8 cellular contexts compared by ENCODE assay signal in the genomic region with DNA sequence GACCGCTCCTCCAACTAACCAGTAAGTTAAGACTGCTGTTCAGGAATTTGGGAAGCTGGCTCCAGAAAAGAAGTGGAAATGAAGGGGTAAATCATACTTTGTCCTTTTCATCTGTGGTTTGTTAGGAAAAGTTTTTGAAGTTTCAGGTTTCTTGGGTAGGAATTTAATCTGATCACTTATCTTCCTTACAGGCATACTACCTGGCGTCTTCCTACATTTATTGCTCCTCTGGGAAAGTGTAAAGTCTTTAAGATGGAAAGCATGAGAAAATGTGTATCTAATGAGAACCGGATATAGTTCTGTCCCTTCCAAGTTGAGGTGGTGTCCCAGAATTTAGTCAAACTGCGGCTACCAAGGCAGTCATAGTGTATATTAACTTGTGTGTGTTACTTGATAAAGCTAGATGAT. TPM values are rescaled to one million over a fixed set of nuclear protein-coding genes. Genes with fewer than 3 reads are reported as not detected.
A peak's percentile ranks its signal among the peaks of the same experiment; 100 is the strongest.
DNase-seq lines count a peak whose midpoint lies in the region; ATAC-seq, FAIRE-seq and TF ChIP-seq lines count a peak whose summit lies in the region.

No MANE protein-coding gene starts in this region.

- peak overlapping the region; percentile 80 for H3K9ac ChIP-seq in OCI-LY1 (ENCODE audit: low read length)
- peak overlapping the region; percentile 77 for H3K9ac ChIP-seq in endothelial cell of umbilical vein (replicated peaks; ENCODE audit: extremely low read depth, insufficient read depth, low read length)
- peak overlapping the region; percentile 93 for H3K9ac ChIP-seq in neuronal stem cell (ENCODE audit: low read depth, low read length, poor library complexity)

- no peak overlapping the region for H2AK5ac ChIP-seq in neuronal stem cell (ENCODE audit: low read depth, low read length)

- peaks cover 6% of the 10 kb centered on the region for H3K4me1 ChIP-seq in CD8-positive, alpha-beta T cell (ENCODE audit: insufficient read depth, low read length)
- H3K4me1 ChIP-seq in OCI-LY1 (ENCODE audit: insufficient read depth, low read length, severe bottlenecking) (peaks cover 18% of the 10 kb centered on the region), endothelial cell of umbilical vein (ENCODE audit: control insufficient read depth, extremely low read depth, insufficient read depth, low read length) (peaks cover 13% of the 10 kb centered on the region), neuronal stem cell (ENCODE audit: control insufficient read depth in 2 of 2, insufficient read depth in 1 of 2, low read depth in 1 of 2, low read length in 2 of 2) (peaks cover 0 to 3% of the 10 kb centered on the region in 2 donors)

- H3F3A ChIP-seq in OCI-LY1 (ENCODE audit: insufficient read depth, low read length), result no peaks in the 10 kb centered on the region

- H3K4me3 ChIP-seq in CD8-positive, alpha-beta T cell (ENCODE audit: low read depth, low read length), result peak overlapping the region; percentile 96
- peak overlapping the region; percentile 69 for H3K4me3 ChIP-seq in OCI-LY1 (ENCODE audit: low read depth, low read length, poor library complexity, severe bottlenecking)
- H3K4me3 ChIP-seq in endothelial cell of umbilical vein (replicated peaks in 1 of 3; ENCODE audit: insufficient read depth in 1 of 3, low read depth in 1 of 3, low read length in 3 of 3), result peak overlapping the region; percentile 89 to 92 (median 92)
- H3K4me3 ChIP-seq in neuronal stem cell (ENCODE audit: low read length in 2 of 2), result peak overlapping the region; percentile 74 to 100

- intact Hi-C loops in CD8-positive, alpha-beta T cell (cut with DNase I, micrococcal nuclease), result loop anchor here (1.0 to 5.0 kb wide), 8 partner anchors 8 to 652 kb away; a partner anchor contains a TSS
- intact Hi-C loops in endothelial cell of umbilical vein (cut with micrococcal nuclease), result loop anchor here (1.0 kb wide), 3 partner anchors 24 to 199 kb away; no protein-coding TSS in a partner anchor

- no peaks in the 10 kb centered on the region for H3K27me3 ChIP-seq in CD8-positive, alpha-beta T cell (ENCODE audit: insufficient read depth, low read length)
- no peaks in the 10 kb centered on the region for H3K27me3 ChIP-seq in OCI-LY1 (ENCODE audit: insufficient read depth, low read length)
- H3K27me3 ChIP-seq in endothelial cell of umbilical vein (ENCODE audit: control insufficient read depth in 2 of 2, insufficient read depth in 2 of 2, low read length in 2 of 2), result no peaks in the 10 kb centered on the region
- no peaks in the 10 kb centered on the region for H3K27me3 ChIP-seq in neuronal stem cell (ENCODE audit: control insufficient read depth in 3 of 3, insufficient read depth in 3 of 3, low read depth in 1 of 3, low read length in 3 of 3)

- H3K9me3 ChIP-seq in CD8-positive, alpha-beta T cell (ENCODE audit: low read length), result no peaks in the 10 kb centered on the region
- H3K9me3 ChIP-seq in OCI-LY1 (ENCODE audit: low read length) (no peaks in the 10 kb centered on the region), endothelial cell of umbilical vein (replicated peaks; ENCODE audit: control insufficient read depth, insufficient read depth, low read length) (no peaks in the 10 kb centered on the region), neuronal stem cell (replicated peaks in 1 of 2; ENCODE audit: control insufficient read depth in 2 of 2, insufficient read depth in 1 of 2, low read depth in 1 of 2, low read length in 2 of 2) (no peaks in the 10 kb centered on the region)

- H3K36me3 Mint-ChIP-seq in CD8-positive, alpha-beta T cell, result peaks cover 15% of the 10 kb centered on the region

- H3K79me1 ChIP-seq in neuronal stem cell (ENCODE audit: low read depth, low read length), result peaks cover 5% of the 10 kb centered on the region

- TF ChIP-seq CTCF in CD8-positive, alpha-beta T cell (IDR thresholded peaks at IDR 0.05), result no peak
- TF ChIP-seq CTCF in OCI-LY1 (IDR thresholded peaks at IDR 0.05; ENCODE audit: low read length), result no peak
- TF ChIP-seq CTCF in endothelial cell of umbilical vein (IDR thresholded peaks at IDR 0.05; ENCODE audit: extremely low read depth in 1 of 2, insufficient read depth in 1 of 2, low read depth in 1 of 2, low read length in 2 of 2), result no peak

- no peaks in the 10 kb centered on the region for H3K9me3 Mint-ChIP-seq in CD8-positive, alpha-beta T cell

- H3K18ac ChIP-seq in neuronal stem cell (ENCODE audit: low read length), result no peak overlapping the region

- H3K4ac ChIP-seq in neuronal stem cell (ENCODE audit: low read length), result no peak overlapping the region

- peak overlapping the region; percentile 99 for H2BK5ac ChIP-seq in neuronal stem cell (ENCODE audit: low read length)

- peak overlapping the region; percentile 99 for H3K4me3 Mint-ChIP-seq in CD8-positive, alpha-beta T cell

- POLR2A ChIA-PET in CD8-positive, alpha-beta T cell (lab: Charles Lee), result interaction anchor here (0.6 to 1.4 kb wide), 4 partner anchors 13 to 107 kb away, joined by 3 to 4 read pairs (median 3); no protein-coding TSS in a partner anchor
- POLR2A ChIA-PET in endothelial cell of umbilical vein (lab: Charles Lee), result interaction anchor here (1.6 kb wide), 1 partner anchor 148 kb away, joined by 4 read pairs; no protein-coding TSS in a partner anchor

- no peaks in the 10 kb centered on the region for H4K20me1 ChIP-seq in OCI-LY1 (ENCODE audit: insufficient read depth, low read length)
- no peaks in the 10 kb centered on the region for H4K20me1 ChIP-seq in endothelial cell of umbilical vein (replicated peaks; ENCODE audit: control insufficient read depth, extremely low read depth, insufficient read depth, low read length)

- no peak for DNase-seq in CD8-positive, alpha-beta T cell
- peak; percentile 13 for DNase-seq in endothelial cell of umbilical vein (ENCODE audit: low read depth, low spot score)
- DNase-seq in neuronal stem cell (ENCODE audit: low spot score), result no peak
- DNase-seq in OCI-M2 (lab: John Stamatoyannopoulos, UW; ENCODE audit: unreplicated experiment), result no peak
- no peak for DNase-seq in medulla oblongata (ENCODE audit: extremely low spot score)
- no peak for DNase-seq in stimulated activated CD4-positive, alpha-beta T cell treated with anti-CD3 and anti-CD28 coated beads, Interleukin-15, amount 100 ng/mL, for 24 hours
- DNase-seq in GM19240 (ENCODE audit: insufficient read length, low spot score), result no peak

- no peaks in the 10 kb centered on the region for H3K27me3 Mint-ChIP-seq in CD8-positive, alpha-beta T cell (ENCODE audit: low read depth)

- H3K4me2 ChIP-seq in OCI-LY1 (ENCODE audit: low read length), result peak overlapping the region; percentile 98
- H3K4me2 ChIP-seq in endothelial cell of umbilical vein (ENCODE audit: insufficient read depth, low read length), result peak overlapping the region; percentile 93
- peak overlapping the region; percentile 65 for H3K4me2 ChIP-seq in neuronal stem cell (ENCODE audit: insufficient read depth, low read length, poor library complexity, severe bottlenecking)

- no peak overlapping the region for H3K23ac ChIP-seq in neuronal stem cell (ENCODE audit: low read depth, low read length, poor library complexity)

- no peak for ATAC-seq in CD8-positive, alpha-beta T cell

- WGBS in neuronal stem cell (ENCODE audit: extremely low coverage in 2 of 2, insufficient read length in 2 of 2, insufficient replicate concordance in 1 of 2), 2 donors, result no CpG with 5 or more reads among the region's 4 CpGs

- H3K79me2 ChIP-seq in OCI-LY1 (ENCODE audit: insufficient read depth, low read length), result peaks cover 38% of the 10 kb centered on the region
- H3K79me2 ChIP-seq in endothelial cell of umbilical vein (ENCODE audit: control insufficient read depth, insufficient read depth, low read length), result peaks cover 59% of the 10 kb centered on the region

- H3K9me2 ChIP-seq in OCI-LY1 (ENCODE audit: low read depth, low read length), result no peaks in the 10 kb centered on the region

- dilution Hi-C loops in endothelial cell of umbilical vein (cut with MboI; ENCODE audit: extremely low pct_ligation_motif_present, low sequenced_read_pairs), result no loop called here

- no peak overlapping the region for H3K14ac ChIP-seq in neuronal stem cell (ENCODE audit: low read length)

- no peak overlapping the region for H2BK120ac ChIP-seq in neuronal stem cell (ENCODE audit: low read depth, low read length)

- H2AFZ ChIP-seq in OCI-LY1 (ENCODE audit: low read length) (no peak overlapping the region), endothelial cell of umbilical vein (ENCODE audit: low read depth, low read length) (peak overlapping the region; percentile 86), neuronal stem cell (ENCODE audit: low read length) (peak overlapping the region; percentile 91)

- no peak overlapping the region for H2BK15ac ChIP-seq in neuronal stem cell (ENCODE audit: low read length)

- H3K4me1 Mint-ChIP-seq in CD8-positive, alpha-beta T cell (ENCODE audit: low read depth), result peaks cover 33% of the 10 kb centered on the region

- no peaks in the 10 kb centered on the region for H3K9me1 ChIP-seq in endothelial cell of umbilical vein (replicated peaks; ENCODE audit: control insufficient read depth, extremely low read depth, insufficient read depth, low read length)

- no peaks in the 10 kb centered on the region for H3K36me3 ChIP-seq in CD8-positive, alpha-beta T cell (ENCODE audit: insufficient read depth, low read length)
- H3K36me3 ChIP-seq in OCI-LY1 (ENCODE audit: insufficient read depth, low read length) (0 out of 2 replicates have a peak, but pooled peaks cover 5% of the 10 kb centered on the region), endothelial cell of umbilical vein (ENCODE audit: control insufficient read depth in 2 of 2, extremely low read depth in 1 of 2, insufficient read depth in 2 of 2, low read length in 2 of 2) (no peaks in the 10 kb centered on the region), neuronal stem cell (replicated peaks in 1 of 2; ENCODE audit: control insufficient read depth in 2 of 2, insufficient read depth in 2 of 2, low read length in 2 of 2) (peaks cover 0 to 24% of the 10 kb centered on the region in 2 donors)

- H4K8ac ChIP-seq in neuronal stem cell (ENCODE audit: low read depth, low read length), result no peak overlapping the region

- H3K27ac ChIP-seq in CD8-positive, alpha-beta T cell (ENCODE audit: low read depth, low read length), result peak overlapping the region; percentile 69
- H3K27ac ChIP-seq in OCI-LY1 (ENCODE audit: low read depth, low read length, poor library complexity, severe bottlenecking) (peak overlapping the region; percentile 42), endothelial cell of umbilical vein (ENCODE audit: insufficient read depth, low read depth, low read length) (peak overlapping the region; percentile 60), neuronal stem cell (replicated peaks; ENCODE audit: low read length) (no peak overlapping the region)

- TF ChIP-seq POLR2A in endothelial cell of umbilical vein (IDR thresholded peaks at IDR 0.05; ENCODE audit: low read depth, low read length), result no peak

- H2BK12ac ChIP-seq in neuronal stem cell (ENCODE audit: low read length), result no peak overlapping the region

- peak overlapping the region; percentile 66 for H3K27ac Mint-ChIP-seq in CD8-positive, alpha-beta T cell

- CTCF ChIA-PET in CD8-positive, alpha-beta T cell (lab: Charles Lee), result interaction anchor here (1.4 kb wide), 1 partner anchor 8 kb away, joined by 4 read pairs; no protein-coding TSS in a partner anchor
- CTCF ChIA-PET in endothelial cell of umbilical vein (lab: Charles Lee), result interaction anchor here (0.6 to 3.0 kb wide), 8 partner anchors 13 to 199 kb away, joined by 3 to 36 read pairs (median 4); no protein-coding TSS in a partner anchor

- FAIRE-seq in endothelial cell of umbilical vein (lab: Jason Lieb, UNC), result peak; percentile 69

- BruUV-seq in endothelial cell of umbilical vein (replicated peaks; lab: Mats Ljungman, UMichigan), result no TSS peak

- H4K91ac ChIP-seq in neuronal stem cell (ENCODE audit: low read depth, low read length, poor library complexity), result no peak overlapping the region

RNA-seq across cellular contexts. Expression of a gene that starts 1.3 kb away (rescaled TPM):
- 1 to 10 TPM; 7.7 to 7.9 TPM for total RNA-seq in CD8-positive, alpha-beta T cell
- 42.0 and 42.7 TPM in 2 replicates for total RNA-seq in endothelial cell of umbilical vein
- 18.4 and 23.1 TPM in 2 replicates for polyA plus RNA-seq in endothelial cell of umbilical vein
- polyA plus RNA-seq in endothelial cell of umbilical vein (2011; cell fraction: cytosol; rRNA removed), result 25.6 and 28.3 TPM in 2 replicates
- 77.8 and 87.3 TPM in 2 replicates for polyA plus RNA-seq in endothelial cell of umbilical vein (2011; cell fraction: nucleus; rRNA removed)
- polyA plus RNA-seq in endothelial cell of umbilical vein (2012), result 36.6 and 43.6 TPM in 2 replicates
- 34.3 and 45.7 TPM in 2 replicates for polyA minus RNA-seq in endothelial cell of umbilical vein
- polyA minus RNA-seq in endothelial cell of umbilical vein (2011; cell fraction: cytosol; rRNA and poly(A)+ RNA removed), result 6.0 TPM
- polyA minus RNA-seq in endothelial cell of umbilical vein (2011; cell fraction: nucleus; rRNA and poly(A)+ RNA removed), result 60.2 and 70.9 TPM in 2 replicates
- 33.3 TPM for polyA plus RNA-seq in neuronal stem cell (2013, experiment 1 of 2)
- polyA plus RNA-seq in neuronal stem cell (2013, experiment 2 of 2), result 33.5 TPM
